Comparison of ENCODE assay signal across 1 cellular context in genomic region chr6:64889144-64889543, GRCh38.
TF ChIP-seq lines count a peak whose summit lies in the region.

No MANE protein-coding gene starts in this region.

TF ChIP-seq in GM23338, 12 proteins besides CTCF, POLR2A, EP300 and RAD21 (continued from another document):
- TF ChIP-seq, protein P1, sequence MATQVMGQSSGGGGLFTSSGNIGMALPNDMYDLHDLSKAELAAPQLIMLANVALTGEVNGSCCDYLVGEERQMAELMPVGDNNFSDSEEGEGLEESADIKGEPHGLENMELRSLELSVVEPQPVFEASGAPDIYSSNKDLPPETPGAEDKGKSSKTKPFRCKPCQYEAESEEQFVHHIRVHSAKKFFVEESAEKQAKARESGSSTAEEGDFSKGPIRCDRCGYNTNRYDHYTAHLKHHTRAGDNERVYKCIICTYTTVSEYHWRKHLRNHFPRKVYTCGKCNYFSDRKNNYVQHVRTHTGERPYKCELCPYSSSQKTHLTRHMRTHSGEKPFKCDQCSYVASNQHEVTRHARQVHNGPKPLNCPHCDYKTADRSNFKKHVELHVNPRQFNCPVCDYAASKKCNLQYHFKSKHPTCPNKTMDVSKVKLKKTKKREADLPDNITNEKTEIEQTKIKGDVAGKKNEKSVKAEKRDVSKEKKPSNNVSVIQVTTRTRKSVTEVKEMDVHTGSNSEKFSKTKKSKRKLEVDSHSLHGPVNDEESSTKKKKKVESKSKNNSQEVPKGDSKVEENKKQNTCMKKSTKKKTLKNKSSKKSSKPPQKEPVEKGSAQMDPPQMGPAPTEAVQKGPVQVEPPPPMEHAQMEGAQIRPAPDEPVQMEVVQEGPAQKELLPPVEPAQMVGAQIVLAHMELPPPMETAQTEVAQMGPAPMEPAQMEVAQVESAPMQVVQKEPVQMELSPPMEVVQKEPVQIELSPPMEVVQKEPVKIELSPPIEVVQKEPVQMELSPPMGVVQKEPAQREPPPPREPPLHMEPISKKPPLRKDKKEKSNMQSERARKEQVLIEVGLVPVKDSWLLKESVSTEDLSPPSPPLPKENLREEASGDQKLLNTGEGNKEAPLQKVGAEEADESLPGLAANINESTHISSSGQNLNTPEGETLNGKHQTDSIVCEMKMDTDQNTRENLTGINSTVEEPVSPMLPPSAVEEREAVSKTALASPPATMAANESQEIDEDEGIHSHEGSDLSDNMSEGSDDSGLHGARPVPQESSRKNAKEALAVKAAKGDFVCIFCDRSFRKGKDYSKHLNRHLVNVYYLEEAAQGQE (IDR thresholded peaks at IDR 0.05; ENCODE audit: unreplicated experiment): no peak
- TF ChIP-seq ZNF331 (CRISPR knock-in tag; IDR thresholded peaks at IDR 0.05; ENCODE audit: low read depth) (no peak), EZH2 (IDR thresholded peaks at IDR 0.05; ENCODE audit: low read depth, unreplicated experiment) (no peak), JUNB (IDR thresholded peaks at IDR 0.05; ENCODE audit: unreplicated experiment) (no peak)
